12 cellular contexts compared by ENCODE assay signal in the genomic region with DNA sequence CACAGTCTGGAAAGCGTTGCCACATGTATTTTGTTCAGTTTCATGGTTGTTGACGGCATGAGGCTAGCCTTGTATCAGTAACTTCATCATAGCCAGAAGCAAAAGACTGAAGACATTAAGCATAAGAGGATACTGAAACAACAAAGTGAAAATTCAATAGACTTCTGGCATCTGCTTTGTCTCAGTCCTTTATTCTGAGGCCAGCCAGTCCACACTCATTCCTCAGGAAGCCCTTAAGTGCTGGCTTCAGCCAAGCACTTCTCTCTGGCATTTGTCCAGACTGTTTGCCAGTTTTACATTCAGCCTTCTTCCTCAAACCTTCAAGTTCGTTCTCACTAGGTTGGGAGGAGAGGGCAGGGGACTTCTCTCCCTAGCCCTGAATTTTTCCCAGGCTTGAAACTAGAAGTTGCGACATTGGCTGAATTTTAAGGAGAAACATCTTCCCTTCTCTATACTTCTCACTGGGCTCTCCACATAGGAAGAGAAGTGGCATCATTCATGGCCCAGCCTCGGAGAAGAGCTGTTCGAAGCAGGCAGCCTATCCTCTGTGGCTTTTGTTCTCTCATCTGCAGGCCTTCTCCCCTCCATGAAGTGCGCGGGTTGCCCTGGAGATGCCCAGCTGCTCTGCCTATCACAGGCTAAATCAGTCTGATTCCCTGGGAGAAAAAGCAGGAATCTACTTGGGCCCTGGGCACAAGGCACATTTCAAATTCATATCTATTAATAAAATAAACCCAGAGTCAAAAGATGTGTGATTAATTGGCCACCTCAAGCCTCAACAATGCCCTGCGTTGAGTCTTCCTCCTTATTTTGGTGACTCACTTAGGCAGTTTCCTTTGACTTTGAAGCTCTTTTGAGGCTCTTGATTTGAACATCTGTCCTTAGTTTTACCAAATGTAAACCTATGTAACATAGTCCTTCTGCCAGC.
A peak's percentile ranks its signal among the peaks of the same experiment; 100 is the strongest.
DNase-seq lines count a peak whose midpoint lies in the region; ATAC-seq, FAIRE-seq and TF ChIP-seq lines count a peak whose summit lies in the region.
"Had no signal": no experiment of that assay in that cellular context is flagged by ENCODE, and none has a peak within 500 bp of the region (broad histone marks: within the 10 kb centered on the region; RNA-seq: fewer than 3 reads in every experiment).

No MANE protein-coding gene starts in this region.

- H3K9me3 ChIP-seq in A549, result no peaks in the 10 kb centered on the region
- H3K9me3 ChIP-seq in HCT116 (ENCODE audit: control insufficient read depth in 1 of 2, insufficient read depth in 1 of 2, low read depth in 1 of 2, low read length in 2 of 2), result no peaks in the 10 kb centered on the region
- H3K9me3 ChIP-seq: spleen had no signal

- intact Hi-C loops in HCT116 (cut with micrococcal nuclease), result no loop called here
- intact Hi-C loops in activated CD4-positive, alpha-beta T cell treated with anti-CD3 and anti-CD28 coated beads for 36 hours (cut with DNase I, micrococcal nuclease), result no loop called here

- no TSS peak for BruUV-seq in HCT116 (replicated peaks; lab: Mats Ljungman, UMichigan)

- no peak for TF ChIP-seq EP300 in A549 (IDR thresholded peaks at IDR 0.05)

- peaks cover 8% of the 10 kb centered on the region for H3K9me3 Mint-ChIP-seq in activated CD4-positive, alpha-beta T cell treated with anti-CD3 and anti-CD28 coated beads for 36 hours (ENCODE audit: low read depth)
- H3K9me3 Mint-ChIP-seq: dendritic cell treated with granulocyte-macrophage colony-stimulating factor and Interleukin-4, amounts not matched to agents 40 ng/mL and 50 ng/mL, for 4 days had no signal

- TF ChIP-seq RAD21 in A549 (conservative IDR thresholded peaks at IDR 0.05 in 1 of 2, IDR thresholded peaks at IDR 0.05 in 1 of 2), result no peak
- no peak for TF ChIP-seq RAD21 in HCT116 (IDR thresholded peaks at IDR 0.05; ENCODE audit: low read depth)

- peak overlapping the region; percentile 71 for H2AFZ ChIP-seq in HCT116 (ENCODE audit: low read depth, low read length, poor library complexity, severe bottlenecking)

- no peaks in the 10 kb centered on the region for H3K9me2 ChIP-seq in HCT116 (ENCODE audit: insufficient read depth)

- no peaks in the 10 kb centered on the region for H4K20me1 ChIP-seq in HCT116 (ENCODE audit: insufficient read depth)

- POLR2A ChIA-PET in A549 (lab: Yijun Ruan, JAX), result no interaction called here
- POLR2A ChIA-PET in HCT116 (lab: Charles Lee), result no interaction called here
- POLR2A ChIA-PET in activated CD4-positive, alpha-beta T cell treated with anti-CD3 and anti-CD28 coated beads for 36 hours (lab: Charles Lee), result no interaction called here

- no peaks in the 10 kb centered on the region for H3K4me1 Mint-ChIP-seq in activated CD4-positive, alpha-beta T cell treated with anti-CD3 and anti-CD28 coated beads for 36 hours
- H3K4me1 Mint-ChIP-seq: CD4-positive, CD25-positive, alpha-beta regulatory T cell had no signal

- no peaks in the 10 kb centered on the region for H3K36me3 ChIP-seq in HCT116 (ENCODE audit: control insufficient read depth in 1 of 2, insufficient read depth in 2 of 2, low read length in 2 of 2)
- H3K36me3 ChIP-seq: spleen had no signal

- RAD21 ChIA-PET in HCT116 (lab: Charles Lee; ENCODE audit: low non-redundant PET in 1 of 2, low total read pairs in 2 of 2, uncharacterized antibody in 2 of 2, unreplicated experiment in 2 of 2), result no interaction called here

- no peak for FAIRE-seq in A549 (lab: Jason Lieb, UNC)

- 57% methylated on average over 9 of the region's 9 CpGs for WGBS in A549 (ENCODE audit: missing lambda C conversion rate)

- no peaks in the 10 kb centered on the region for H3K27me3 Mint-ChIP-seq in activated CD4-positive, alpha-beta T cell treated with anti-CD3 and anti-CD28 coated beads for 36 hours
- H3K27me3 Mint-ChIP-seq: CD4-positive, CD25-positive, alpha-beta regulatory T cell; dendritic cell treated with granulocyte-macrophage colony-stimulating factor and Interleukin-4, amounts not matched to agents 40 ng/mL and 50 ng/mL, for 4 days; stimulated activated naive CD8-positive, alpha-beta T cell treated with anti-CD3 and anti-CD28 coated beads, Interleukin-15, Interleukin-2, amounts not matched to agents 100 ng/mL and 50 ng/mL, for 24 hours had no signal

- TF ChIP-seq POLR2A in A549 (IDR thresholded peaks at IDR 0.05; ENCODE audit: low read length) (no peak), HCT116 (IDR thresholded peaks at IDR 0.05; ENCODE audit: borderline replicate concordance, extremely low read depth, insufficient read depth, insufficient read length) (no peak)

- peak; percentile 39 to 56; a peak in 4 of 6 replicates for ATAC-seq in A549
- ATAC-seq in HCT116, result peak; percentile 38
- ATAC-seq in SK-N-SH treated with all-trans-retinoic acid at 6 μM for 48 hours, result peak; percentile 89
- ATAC-seq in GM18511 (IDR thresholded peaks at IDR 0.05; ENCODE audit: unreplicated experiment), result no peak
- no peak for ATAC-seq in activated CD4-positive, alpha-beta T cell treated with anti-CD3 and anti-CD28 coated beads for 36 hours

- peak overlapping the region; percentile 9; the same call in 1 of the 2 replicates for H3K9ac ChIP-seq in HCT116 (ENCODE audit: low read length)

- H3K4me3 ChIP-seq in A549 (no peak overlapping the region), HCT116 (replicated peaks in 1 of 2; ENCODE audit: low read depth in 1 of 2, low read length in 2 of 2) (no peak overlapping the region)
- H3K4me3 ChIP-seq: spleen had no signal

- TF ChIP-seq CTCF in A549 (IDR thresholded peaks at IDR 0.05), result no peak
- no peak for TF ChIP-seq CTCF in HCT116 (IDR thresholded peaks at IDR 0.05 in 2 of 3, conservative IDR thresholded peaks at IDR 0.05 in 1 of 3; ENCODE audit: borderline replicate concordance in 1 of 3, insufficient read depth in 1 of 3, low read depth in 2 of 3, low read length in 2 of 3)

- no peaks in the 10 kb centered on the region for H3K36me3 Mint-ChIP-seq in activated CD4-positive, alpha-beta T cell treated with anti-CD3 and anti-CD28 coated beads for 36 hours (ENCODE audit: low read depth)
- H3K36me3 Mint-ChIP-seq: CD4-positive, CD25-positive, alpha-beta regulatory T cell had no signal

- H3K4me3 Mint-ChIP-seq in activated CD4-positive, alpha-beta T cell treated with anti-CD3 and anti-CD28 coated beads for 36 hours, result no peak overlapping the region
- H3K4me3 Mint-ChIP-seq: dendritic cell treated with granulocyte-macrophage colony-stimulating factor and Interleukin-4, amounts not matched to agents 40 ng/mL and 50 ng/mL, for 4 days; stimulated activated naive CD8-positive, alpha-beta T cell treated with anti-CD3 and anti-CD28 coated beads, Interleukin-15, Interleukin-2, amounts not matched to agents 100 ng/mL and 50 ng/mL, for 24 hours had no signal

- H3K27ac Mint-ChIP-seq in activated CD4-positive, alpha-beta T cell treated with anti-CD3 and anti-CD28 coated beads for 36 hours, result no peak overlapping the region
- H3K27ac Mint-ChIP-seq: CD4-positive, CD25-positive, alpha-beta regulatory T cell; dendritic cell treated with granulocyte-macrophage colony-stimulating factor and Interleukin-4, amounts not matched to agents 40 ng/mL and 50 ng/mL, for 4 days; stimulated activated naive CD8-positive, alpha-beta T cell treated with anti-CD3 and anti-CD28 coated beads, Interleukin-15, Interleukin-2, amounts not matched to agents 100 ng/mL and 50 ng/mL, for 24 hours had no signal

- H3K27ac ChIP-seq in A549 (peak overlapping the region in 1 of 2 experiments; percentile 46; a peak in 1 of 6 replicates), HCT116 (ENCODE audit: low read depth, low read length) (no peak overlapping the region)
- H3K27ac ChIP-seq: spleen had no signal

- H3K4me2 ChIP-seq in A549, result peak overlapping the region; percentile 18; the same call in 1 of the 3 replicates
- H3K4me2 ChIP-seq in HCT116 (ENCODE audit: low read length), result peak overlapping the region; percentile 40

- DNase-seq in A549 (ENCODE audit: low read depth in 1 of 2, low spot score in 1 of 2), result peak in 1 of 2 experiments; percentile 11
- no peak for DNase-seq in HCT116 (ENCODE audit: low read depth, low spot score)
- peak; percentile 34 for DNase-seq in hepatic stellate cell (ENCODE audit: low spot score)
- DNase-seq in activated CD4-positive, alpha-beta T cell treated with anti-CD3 and anti-CD28 coated beads for 36 hours, result no peak
- no peak for DNase-seq in nucleus accumbens (lab: John Stamatoyannopoulos, UW)
- DNase-seq in NK-92 treated with Interleukin-12 subunit alpha and Interleukin-12 subunit beta, amount 100 ng/mL, for 24 hours (lab: John Stamatoyannopoulos, UW), result no peak
- DNase-seq: CD4-positive, CD25-positive, alpha-beta regulatory T cell; spleen had no signal

- H3K27me3 ChIP-seq in HCT116 (ENCODE audit: insufficient read depth, low read length), result no peaks in the 10 kb centered on the region
- H3K27me3 ChIP-seq: spleen had no signal

- H3K4me1 ChIP-seq in A549, result peaks cover 8% of the 10 kb centered on the region; the same call in 2 of the 3 replicates
- H3K4me1 ChIP-seq in HCT116 (ENCODE audit: control insufficient read depth in 1 of 2, insufficient read depth in 2 of 2, low read length in 2 of 2), result peaks cover 0 to 25% of the 10 kb centered on the region in 2 experiments; a peak in 2 of 4 replicates
- H3K4me1 ChIP-seq: spleen had no signal

- CTCF ChIA-PET in A549 (lab: Yijun Ruan, JAX) (no interaction called here), HCT116 (lab: Charles Lee) (no interaction called here)
- CTCF ChIA-PET in activated CD4-positive, alpha-beta T cell treated with anti-CD3 and anti-CD28 coated beads for 36 hours (lab: Charles Lee), result no interaction called here

- no peaks in the 10 kb centered on the region for H3K79me2 ChIP-seq in HCT116 (ENCODE audit: insufficient read depth, low read length)

TF ChIP-seq in A549, 52 proteins besides CTCF, POLR2A, EP300 and RAD21:
- TF ChIP-seq FOSL2 (IDR thresholded peaks at IDR 0.05), result no peak
- TF ChIP-seq FOSL2 (CRISPR knock-in tag; IDR thresholded peaks at IDR 0.05), result 0 out of 2 replicates have a peak, but pooled peaks have one; percentile 27
- no peak for TF ChIP-seq TFCP2L1 (CRISPR knock-in tag; IDR thresholded peaks at IDR 0.05)

TF ChIP-seq in HCT116, 20 proteins besides CTCF, POLR2A, EP300 and RAD21:
- TF ChIP-seq FOSL1 (IDR thresholded peaks at IDR 0.05; ENCODE audit: low read depth), result peak; percentile 53
- TF ChIP-seq, protein P1, sequence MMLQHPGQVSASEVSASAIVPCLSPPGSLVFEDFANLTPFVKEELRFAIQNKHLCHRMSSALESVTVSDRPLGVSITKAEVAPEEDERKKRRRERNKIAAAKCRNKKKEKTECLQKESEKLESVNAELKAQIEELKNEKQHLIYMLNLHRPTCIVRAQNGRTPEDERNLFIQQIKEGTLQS (IDR thresholded peaks at IDR 0.05), result no peak

TF ChIP-seq in SK-N-SH treated with all-trans-retinoic acid at 6 μM for 48 hours, 23 proteins besides CTCF, POLR2A, EP300 and RAD21 (continues in another document):
- TF ChIP-seq ZC3H10 (CRISPR knock-in tag; IDR thresholded peaks at IDR 0.05) (peak; percentile 65; the same call in 1 of the 2 replicates), TOX (CRISPR knock-in tag; IDR thresholded peaks at IDR 0.05; ENCODE audit: borderline replicate concordance) (peak; percentile 50; the same call in 1 of the 2 replicates), SNAI2 (CRISPR knock-in tag; IDR thresholded peaks at IDR 0.05) (0 out of 2 replicates have a peak, but pooled peaks have one; percentile 39), CSDC2 (CRISPR knock-in tag; IDR thresholded peaks at IDR 0.05) (no peak), GLIS3 (CRISPR knock-in tag; IDR thresholded peaks at IDR 0.05) (no peak), ARNTL (CRISPR knock-in tag; IDR thresholded peaks at IDR 0.05; ENCODE audit: borderline replicate concordance, low read depth) (no peak)

Comparison
In these comparisons a context has a peak if more than half of its experiments do, and no peak if none do; other contexts are left out.
1. ATAC-seq: peak in A549 (2 of 2), HCT116 (single experiment) and SK-N-SH treated with all-trans-retinoic acid at 6 μM for 48 hours (single experiment); none in GM18511 (single experiment) and activated CD4-positive, alpha-beta T cell treated with anti-CD3 and anti-CD28 coated beads for 36 hours (single experiment).